11 cellular contexts compared by ENCODE assay signal in the genomic region with DNA sequence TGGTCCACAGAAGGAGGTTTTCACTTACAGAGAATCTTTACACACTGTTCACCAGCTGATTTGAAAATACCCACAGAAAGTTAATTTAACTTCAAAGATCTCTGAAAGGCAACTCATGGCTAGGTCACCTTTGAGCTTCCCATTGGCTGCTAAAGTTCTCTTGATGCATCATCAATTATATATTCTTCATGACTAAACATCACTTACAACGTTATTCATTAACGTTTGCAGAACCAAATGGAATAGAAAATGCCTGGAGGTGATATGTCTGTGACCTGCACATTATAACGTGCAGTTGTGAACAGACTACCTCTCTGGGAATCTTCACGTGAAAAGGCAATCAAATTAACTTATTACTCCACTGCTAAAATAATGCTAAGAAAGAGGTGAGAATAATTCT.
A peak's percentile ranks its signal among the peaks of the same experiment; 100 is the strongest.
DNase-seq lines count a peak whose midpoint lies in the region.
"Had no signal": no experiment of that assay in that cellular context is flagged by ENCODE, and none has a peak within 500 bp of the region (broad histone marks: within the 10 kb centered on the region; RNA-seq: fewer than 3 reads in every experiment).

No MANE protein-coding gene starts in this region.

- DNase-seq in ELR (ENCODE audit: low read depth) (peak; percentile 37), RKO (ENCODE audit: low spot score) (peak; percentile 22), kidney tubule cell (ENCODE audit: low spot score) (peak; percentile 85), DMS 273 treated with DMSO at 0.1 percent for 48 hours (lab: John Stamatoyannopoulos, UW) (no peak), NCI-H774 (lab: John Stamatoyannopoulos, UW) (no peak)
- DNase-seq in central memory CD4-positive, alpha-beta T cell = no peak
- DNase-seq: AML-193; Caco-2; CD4-positive, alpha-beta T cell; DMS79 treated with DMSO at 0.1 percent for 48 hours; H9 had no signal

Comparison
In these comparisons a context has a peak if more than half of its experiments do, and no peak if none do; other contexts are left out.
1. DNase-seq: peak in ELR (single experiment), RKO (single experiment) and kidney tubule cell (single experiment); none in DMS 273 treated with DMSO at 0.1 percent for 48 hours (single experiment), central memory CD4-positive, alpha-beta T cell (single experiment) and NCI-H774 (single experiment).